ENCODE assay signal across 20 cellular contexts in the genomic region with DNA sequence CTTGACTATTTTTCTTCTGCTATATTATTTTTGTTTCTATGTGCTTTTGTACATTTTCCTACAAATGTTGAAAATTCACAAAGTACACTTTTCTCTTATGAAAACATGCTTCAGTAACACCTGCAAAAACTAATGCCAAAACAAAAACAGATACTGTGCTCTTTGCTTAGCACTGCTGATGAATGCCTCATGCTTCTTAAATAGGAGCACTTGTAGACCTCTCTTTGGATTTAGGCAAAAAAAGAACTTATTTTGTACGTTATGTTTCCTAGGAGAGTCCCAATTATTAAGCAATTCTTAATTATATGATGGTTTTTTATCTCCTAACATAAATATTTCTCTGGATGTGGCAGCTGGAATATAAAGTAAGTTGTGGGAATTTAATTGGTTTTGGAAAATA.
A peak's percentile ranks its signal among the peaks of the same experiment; 100 is the strongest.
DNase-seq lines count a peak whose midpoint lies in the region; ATAC-seq, FAIRE-seq and TF ChIP-seq lines count a peak whose summit lies in the region.
"Had no signal": no experiment of that assay in that cellular context is flagged by ENCODE, and none has a peak within 500 bp of the region (broad histone marks: within the 10 kb centered on the region; RNA-seq: fewer than 3 reads in every experiment).

No MANE protein-coding gene starts in this region.

- no TSS peak for BruUV-seq in Calu3 (replicated peaks; lab: Mats Ljungman, UMichigan)

- H3K4me1 ChIP-seq in foreskin keratinocyte, result peaks cover 30% of the 10 kb centered on the region
- H3K4me1 ChIP-seq: BE2C had no signal

- H3K27me3 ChIP-seq in foreskin keratinocyte, result no peaks in the 10 kb centered on the region
- H3K27me3 ChIP-seq: BE2C, MG63 had no signal

- peak overlapping the region; percentile 69 for H3K27ac Mint-ChIP-seq in Calu3 (ENCODE audit: unreplicated experiment)
- H3K27ac Mint-ChIP-seq in osteocyte (ENCODE audit: unreplicated experiment), result peak overlapping the region; percentile 76
- no peak overlapping the region for H3K27ac Mint-ChIP-seq in activated naive CD8-positive, alpha-beta T cell treated with anti-CD3 and anti-CD28 coated beads for 36 hours
- no peak overlapping the region for H3K27ac Mint-ChIP-seq in natural killer cell

- peak overlapping the region; percentile 22 for H3K4me3 Mint-ChIP-seq in Calu3 (ENCODE audit: low read depth, unreplicated experiment)
- peak overlapping the region; percentile 32 for H3K4me3 Mint-ChIP-seq in osteocyte (ENCODE audit: unreplicated experiment)
- no peak overlapping the region for H3K4me3 Mint-ChIP-seq in activated naive CD8-positive, alpha-beta T cell treated with anti-CD3 and anti-CD28 coated beads for 36 hours
- H3K4me3 Mint-ChIP-seq in natural killer cell, result no peak overlapping the region

- DNase-seq in Calu3, result no peak
- peak; percentile 2 for DNase-seq in RCC 7860 (ENCODE audit: low spot score)
- DNase-seq in foreskin keratinocyte, result no peak
- DNase-seq in osteocyte (ENCODE audit: extremely low spot score, unreplicated experiment), result no peak
- DNase-seq in activated naive CD8-positive, alpha-beta T cell treated with anti-CD3 and anti-CD28 coated beads for 36 hours, result no peak
- DNase-seq in natural killer cell, result no peak
- DNase-seq in dermis blood vessel endothelial cell, result no peak
- no peak for DNase-seq in NCI-H1417 treated with DMSO at 0.1 percent for 48 hours (lab: John Stamatoyannopoulos, UW)
- DNase-seq: BE2C; EL; GF-D8; Kasumi-1; MG63; NCI-H1436; NCI-H187 treated with DMSO at 0.1 percent for 48 hours; NCI-H510A; NCI-H774; NK-92 treated with Interleukin-12 subunit alpha and Interleukin-12 subunit beta, amount 100 ng/mL, for 24 hours; Right ventricle myocardium superior had no signal

- intact Hi-C loops in Calu3 (cut with micrococcal nuclease; ENCODE audit: unreplicated experiment), result loop anchor here (10.0 kb wide), 1 partner anchor 100 kb away; no protein-coding TSS in a partner anchor
- intact Hi-C loops in natural killer cell (cut with micrococcal nuclease), result no loop called here

- TF ChIP-seq CTCF in Calu3 (IDR thresholded peaks at IDR 0.05; ENCODE audit: unreplicated experiment) (no peak), foreskin keratinocyte (conservative IDR thresholded peaks at IDR 0.05) (no peak), osteocyte (IDR thresholded peaks at IDR 0.05) (no peak), natural killer cell (IDR thresholded peaks at IDR 0.05) (no peak)

- no peak for FAIRE-seq in RCC 7860 (lab: Jason Lieb, UNC)
- FAIRE-seq: A204.1 had no signal

- ATAC-seq in foreskin keratinocyte (no peak), natural killer cell (no peak)

- H3K9me3 Mint-ChIP-seq in Calu3 (ENCODE audit: low read depth, unreplicated experiment) (peaks cover under 1% of the 10 kb centered on the region), osteocyte (ENCODE audit: unreplicated experiment) (no peaks in the 10 kb centered on the region), natural killer cell (peaks cover 0 to 3% of the 10 kb centered on the region in 2 donors)
- peaks cover 3% of the 10 kb centered on the region for H3K9me3 Mint-ChIP-seq in activated naive CD8-positive, alpha-beta T cell treated with anti-CD3 and anti-CD28 coated beads for 36 hours

- H3K4me1 Mint-ChIP-seq in Calu3 (ENCODE audit: low read depth, unreplicated experiment), result peaks cover 28% of the 10 kb centered on the region
- peaks cover 56% of the 10 kb centered on the region for H3K4me1 Mint-ChIP-seq in osteocyte (ENCODE audit: unreplicated experiment)
- no peaks in the 10 kb centered on the region for H3K4me1 Mint-ChIP-seq in activated naive CD8-positive, alpha-beta T cell treated with anti-CD3 and anti-CD28 coated beads for 36 hours
- H3K4me1 Mint-ChIP-seq in natural killer cell, result no peaks in the 10 kb centered on the region

- H3K27ac ChIP-seq in foreskin keratinocyte, result peak overlapping the region; percentile 74

- H3K27me3 Mint-ChIP-seq in Calu3 (ENCODE audit: unreplicated experiment) (no peaks in the 10 kb centered on the region), osteocyte (ENCODE audit: unreplicated experiment) (no peaks in the 10 kb centered on the region), natural killer cell (ENCODE audit: low read depth in 2 of 2) (no peaks in the 10 kb centered on the region)
- no peaks in the 10 kb centered on the region for H3K27me3 Mint-ChIP-seq in activated naive CD8-positive, alpha-beta T cell treated with anti-CD3 and anti-CD28 coated beads for 36 hours

- CTCF ChIA-PET in Calu3 (lab: Charles Lee), result interaction anchor here (1.2 kb wide), 1 partner anchor 14 kb away, joined by 4 read pairs; no protein-coding TSS in a partner anchor

- H3K36me3 Mint-ChIP-seq in Calu3 (ENCODE audit: insufficient read depth, unreplicated experiment) (no peaks in the 10 kb centered on the region), osteocyte (ENCODE audit: unreplicated experiment) (peaks cover 2% of the 10 kb centered on the region), natural killer cell (no peaks in the 10 kb centered on the region)
- H3K36me3 Mint-ChIP-seq in activated naive CD8-positive, alpha-beta T cell treated with anti-CD3 and anti-CD28 coated beads for 36 hours, result no peaks in the 10 kb centered on the region

Comparison
In these comparisons a context has a peak if more than half of its experiments do, and no peak if none do; other contexts are left out.
1. H3K27ac Mint-ChIP-seq: peak in Calu3 (single experiment) and osteocyte (single experiment); none in activated naive CD8-positive, alpha-beta T cell treated with anti-CD3 and anti-CD28 coated beads for 36 hours (single experiment) and natural killer cell (0 of 2).
2. H3K4me3 Mint-ChIP-seq: peak in Calu3 (single experiment) and osteocyte (single experiment); none in activated naive CD8-positive, alpha-beta T cell treated with anti-CD3 and anti-CD28 coated beads for 36 hours (single experiment) and natural killer cell (single experiment).